ENCODE assay signal across 1 cellular context in genomic region chr9:38620483-38621433, GRCh38.
A peak's percentile ranks its signal among the peaks of the same experiment; 100 is the strongest.
TF ChIP-seq lines count a peak whose summit lies in the region.

ANKRD18A (minus strand) TSS chr9:38620596; CDS start chr9:38620285, 311 bp downstream.

TF ChIP-seq in A549, 52 proteins besides CTCF, POLR2A, EP300 and RAD21 (continued from another document):
- TF ChIP-seq USF2 (IDR thresholded peaks at IDR 0.05) (no peak), RFX5 (IDR thresholded peaks at IDR 0.05) (peak; percentile 64; the same call in 1 of the 2 replicates), PHF8 (IDR thresholded peaks at IDR 0.05; ENCODE audit: borderline replicate concordance, low read depth) (0 out of 2 replicates have a peak, but pooled peaks have one; percentile 12), CHD4 (IDR thresholded peaks at IDR 0.05; ENCODE audit: borderline replicate concordance) (no peak; the same call in 1 of the 2 replicates), ZC3H11A (IDR thresholded peaks at IDR 0.05) (no peak), JUN (IDR thresholded peaks at IDR 0.05) (peak in 1 of 2 experiments; percentile 77; a peak in 4 of 5 replicates), HEYL (CRISPR knock-in tag; IDR thresholded peaks at IDR 0.05) (no peak), ZFP36 (IDR thresholded peaks at IDR 0.05; ENCODE audit: borderline replicate concordance, partially characterized antibody) (peak; percentile 66), ESRRA (IDR thresholded peaks at IDR 0.05; ENCODE audit: borderline replicate concordance, low read length) (no peak), RNF2 (IDR thresholded peaks at IDR 0.05; ENCODE audit: borderline replicate concordance, low read depth) (no peak), BCL3 (IDR thresholded peaks at IDR 0.05) (peak; percentile 70; the same call in 1 of the 3 replicates), TP53 (CRISPR knock-in tag; IDR thresholded peaks at IDR 0.05) (0 out of 2 replicates have a peak, but pooled peaks have one; percentile 15), HOXB13 (CRISPR knock-in tag; IDR thresholded peaks at IDR 0.05; ENCODE audit: low read depth) (no peak), HOXB5 (CRISPR knock-in tag; IDR thresholded peaks at IDR 0.05) (0 out of 2 replicates have a peak, but pooled peaks have one; percentile 66), POLR2AphosphoS2 (conservative IDR thresholded peaks at IDR 0.05; ENCODE audit: low read length) (no peak), FOSB (CRISPR knock-in tag; IDR thresholded peaks at IDR 0.05) (no peak), REST (IDR thresholded peaks at IDR 0.05) (peak; percentile 70), FOXS1 (CRISPR knock-in tag; IDR thresholded peaks at IDR 0.05) (no peak), SREBF2 (IDR thresholded peaks at IDR 0.05) (no peak), JUNB (IDR thresholded peaks at IDR 0.05) (no peak), TFCP2L1 (CRISPR knock-in tag; IDR thresholded peaks at IDR 0.05) (no peak)
- TF ChIP-seq, protein P1, sequence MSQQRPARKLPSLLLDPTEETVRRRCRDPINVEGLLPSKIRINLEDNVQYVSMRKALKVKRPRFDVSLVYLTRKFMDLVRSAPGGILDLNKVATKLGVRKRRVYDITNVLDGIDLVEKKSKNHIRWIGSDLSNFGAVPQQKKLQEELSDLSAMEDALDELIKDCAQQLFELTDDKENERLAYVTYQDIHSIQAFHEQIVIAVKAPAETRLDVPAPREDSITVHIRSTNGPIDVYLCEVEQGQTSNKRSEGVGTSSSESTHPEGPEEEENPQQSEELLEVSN (IDR thresholded peaks at IDR 0.05; ENCODE audit: borderline replicate concordance, low read depth): no peak
TF ChIP-seq in A549: peak in this region for 17.
